Comparison of ENCODE assay signal across 17 cellular contexts in the genomic region with DNA sequence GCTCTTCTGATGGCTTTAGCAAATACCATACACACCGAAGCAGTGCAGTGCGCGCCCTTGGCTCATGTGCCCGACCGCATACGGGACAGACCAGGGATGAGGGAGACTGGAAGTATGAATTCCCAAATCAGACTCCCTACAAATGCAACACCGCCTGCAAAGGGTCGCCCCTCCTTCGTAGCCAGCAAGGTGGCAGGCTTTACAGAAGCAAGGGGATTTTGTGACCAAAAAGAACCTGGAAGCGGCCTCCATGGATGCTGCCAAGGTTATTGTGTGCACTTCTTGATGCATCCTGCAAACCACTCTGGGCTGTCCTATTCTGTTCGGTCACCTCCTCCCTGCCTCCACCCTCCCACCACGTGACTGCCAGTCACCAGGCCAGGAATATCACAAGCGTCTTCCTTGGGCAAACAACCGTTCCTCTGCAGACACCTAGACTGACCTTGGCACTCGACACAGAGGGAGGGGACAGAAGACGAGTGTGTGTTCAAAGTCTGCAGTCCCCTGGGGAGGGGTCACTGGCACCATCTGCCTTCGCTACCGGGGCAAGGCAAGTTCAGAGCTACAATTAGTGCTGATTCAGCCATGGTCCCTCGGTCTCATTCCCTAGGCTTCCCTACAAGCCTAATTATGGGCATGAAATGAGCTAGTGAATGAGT.
DNase-seq lines count a peak whose midpoint lies in the region; ATAC-seq, FAIRE-seq and TF ChIP-seq lines count a peak whose summit lies in the region.
"Had no signal": no experiment of that assay in that cellular context is flagged by ENCODE, and none has a peak within 500 bp of the region (broad histone marks: within the 10 kb centered on the region; RNA-seq: fewer than 3 reads in every experiment).

No MANE protein-coding gene starts in this region.

- ATAC-seq in K562 (no peak), GM21360 (IDR thresholded peaks at IDR 0.05; ENCODE audit: unreplicated experiment) (no peak)
- ATAC-seq: SK-N-SH treated with all-trans-retinoic acid at 6 μM for 48 hours; stimulated activated naive CD8-positive, alpha-beta T cell treated with anti-CD3 and anti-CD28 coated beads, Interleukin-15, Interleukin-2, amounts not matched to agents 100 U/mL and 50 U/mL, for 24 hours had no signal

- TF ChIP-seq CTCF in K562 (IDR thresholded peaks at IDR 0.05 in 2 of 3, conservative IDR thresholded peaks at IDR 0.05 in 1 of 3; ENCODE audit: insufficient read depth in 2 of 3, low read depth in 1 of 3, low read length in 3 of 3) = no peak
- no peak for TF ChIP-seq CTCF in uterus (IDR thresholded peaks at IDR 0.05)

- no peaks in the 10 kb centered on the region for H3K79me2 ChIP-seq in K562 (ENCODE audit: control insufficient read depth, insufficient read depth, low read length)

- H3K36me3 ChIP-seq in K562 (ENCODE audit: control insufficient read depth, insufficient read depth, low read length) = no peaks in the 10 kb centered on the region
- no peaks in the 10 kb centered on the region for H3K36me3 ChIP-seq in mucosa of rectum (ENCODE audit: control insufficient read depth in 2 of 2, insufficient read depth in 2 of 2, low read length in 2 of 2)
- H3K36me3 ChIP-seq in uterus = no peaks in the 10 kb centered on the region
- H3K36me3 ChIP-seq: cardiac muscle cell, prostate gland had no signal

- CTCF ChIA-PET in K562 (lab: Yijun Ruan, JAX; ENCODE audit: low intra/inter-chr PET ratio) = no interaction called here

- TF ChIP-seq POLR2A in K562 (conservative IDR thresholded peaks at IDR 0.05) (no peak), uterus (IDR thresholded peaks at IDR 0.05) (no peak)

- BruUV-seq in K562 (replicated peaks; lab: Mats Ljungman, UMichigan) = no TSS peak

- no peak for FAIRE-seq in K562 (lab: Jason Lieb, UNC)
- FAIRE-seq: endothelial cell of umbilical vein, GM19239 had no signal

- DNase-seq in DMS53 treated with DMSO at 0.1 percent for 48 hours (lab: John Stamatoyannopoulos, UW; ENCODE audit: unreplicated experiment) (peak; percentile 87), NCI-H2029 (lab: John Stamatoyannopoulos, UW) (peak; percentile 91), K562 (ENCODE audit: extremely low read depth in 1 of 4, low spot score in 3 of 4) (no peak), ACHN (no peak), uterus (no peak)
- DNase-seq: activated CD4-positive, alpha-beta T cell treated with anti-CD3 and anti-CD28 coated beads for 48 hours; activated effector memory CD4-positive, alpha-beta T cell treated with anti-CD3 and anti-CD28 coated beads, Interleukin-2, amount 50 U/mL, for 16 hours; midbrain; NCI-H2081 treated with DMSO at 0.1 percent for 48 hours; stimulated activated naive CD8-positive, alpha-beta T cell treated with anti-CD3 and anti-CD28 coated beads, Interleukin-15, Interleukin-2, amounts not matched to agents 100 U/mL and 50 U/mL, for 24 hours had no signal

- no peaks in the 10 kb centered on the region; a peak in 1 of 5 replicates for H3K4me1 ChIP-seq in K562 (replicated peaks in 1 of 2; ENCODE audit: control insufficient read depth in 2 of 2, insufficient read depth in 2 of 2, low read length in 2 of 2)
- H3K4me1 ChIP-seq in mucosa of rectum (ENCODE audit: control insufficient read depth in 2 of 2, insufficient read depth in 2 of 2, low read length in 2 of 2) = peaks cover 19 to 39% of the 10 kb centered on the region in 2 donors
- no peaks in the 10 kb centered on the region for H3K4me1 ChIP-seq in uterus
- H3K4me1 ChIP-seq: prostate gland had no signal

- H3K27me3 ChIP-seq in K562 (ENCODE audit: control insufficient read depth in 2 of 2, insufficient read depth in 2 of 2, low read length in 2 of 2) (peaks cover 16 to 34% of the 10 kb centered on the region in 2 experiments), mucosa of rectum (ENCODE audit: control insufficient read depth in 2 of 2, insufficient read depth in 2 of 2, low read length in 2 of 2) (no peaks in the 10 kb centered on the region), uterus (no peaks in the 10 kb centered on the region)
- H3K27me3 ChIP-seq: cardiac muscle cell had no signal

- H3K27ac ChIP-seq in K562 (ENCODE audit: extremely low read depth, low read depth, low read length) (no peak overlapping the region), mucosa of rectum (ENCODE audit: low read depth in 2 of 2, low read length in 2 of 2) (peak overlapping the region; percentile 84 to 85), uterus (no peak overlapping the region)
- H3K27ac ChIP-seq: cardiac muscle cell, prostate gland had no signal

- H3K9me3 ChIP-seq in K562 (replicated peaks; ENCODE audit: control insufficient read depth, insufficient read depth, low read depth, low read length) (no peaks in the 10 kb centered on the region), mucosa of rectum (ENCODE audit: control insufficient read depth in 2 of 2, low read length in 2 of 2) (no peaks in the 10 kb centered on the region), uterus (no peaks in the 10 kb centered on the region)
- H3K9me3 ChIP-seq: prostate gland had no signal

- intact Hi-C loops in K562 (cut with micrococcal nuclease) = no loop called here
- intact Hi-C loops in uterus (cut with DNase I; ENCODE audit: low total_unique reads) = no loop called here

- H3K4me2 ChIP-seq in K562 (ENCODE audit: insufficient read depth, low read length) = no peak overlapping the region

- TF ChIP-seq EP300 in K562 (IDR thresholded peaks at IDR 0.05; ENCODE audit: low read length) = no peak

- no peaks in the 10 kb centered on the region; the same call in 1 of the 2 replicates for H4K20me1 ChIP-seq in K562 (replicated peaks; ENCODE audit: control insufficient read depth, insufficient read depth, low read length)

- no peaks in the 10 kb centered on the region for H3K9me1 ChIP-seq in K562 (ENCODE audit: control insufficient read depth, insufficient read depth, low read length)

- no peak overlapping the region for H2AFZ ChIP-seq in K562 (ENCODE audit: low read depth, low read length)

- no peak for TF ChIP-seq RAD21 in K562 (CRISPR knock-in tag; conservative IDR thresholded peaks at IDR 0.05 in 1 of 2, IDR thresholded peaks at IDR 0.05 in 1 of 2)

- in situ Hi-C loops in K562 (cut with MboI) = no loop called here
- in situ Hi-C loops in ACHN (cut with HindIII; ENCODE audit: low pct_ligation_motif_present, low pct_unique_long_range_greater_than_20kb, low sequenced_read_pairs) = no loop called here

- no peak overlapping the region for H3K9ac ChIP-seq in K562 (ENCODE audit: insufficient read depth in 1 of 2, low read depth in 2 of 2, low read length in 2 of 2)
- H3K9ac ChIP-seq in mucosa of rectum (ENCODE audit: low read depth in 1 of 2, low read length in 2 of 2) = peak overlapping the region; percentile 49 to 61

- 4% methylated on average over 19 of the region's 19 CpGs for WGBS in K562 (ENCODE audit: insufficient coverage, low coverage, missing lambda C conversion rate)

- no peak overlapping the region for H3K4me3 ChIP-seq in K562
- no peak overlapping the region for H3K4me3 ChIP-seq in mucosa of rectum (ENCODE audit: low read length in 2 of 2)
- no peak overlapping the region for H3K4me3 ChIP-seq in uterus
- H3K4me3 ChIP-seq: cardiac muscle cell, prostate gland had no signal

- POLR2A ChIA-PET in K562 (lab: Yijun Ruan, JAX) = interaction anchor here (0.6 kb wide), 1 partner anchor 669 kb away, joined by 4 read pairs; no protein-coding TSS in a partner anchor

TF ChIP-seq in K562, 482 proteins besides CTCF, POLR2A, EP300 and RAD21:
- no peak for TF ChIP-seq KDM2B (CRISPR knock-in tag; IDR thresholded peaks at IDR 0.05)
- TF ChIP-seq RAD51 (IDR thresholded peaks at IDR 0.05; ENCODE audit: borderline replicate concordance, low read depth) = 0 out of 2 replicates have a peak, but pooled peaks have one; percentile 38
- TF ChIP-seq USF2 (CRISPR knock-in tag; IDR thresholded peaks at IDR 0.05) = peak; percentile 47; the same call in 1 of the 2 replicates
- TF ChIP-seq TFE3 (CRISPR knock-in tag; IDR thresholded peaks at IDR 0.05) = peak; percentile 57
- no peak for TF ChIP-seq MAZ (CRISPR knock-in tag; conservative IDR thresholded peaks at IDR 0.05 in 1 of 2, IDR thresholded peaks at IDR 0.05 in 1 of 2)
- TF ChIP-seq, protein P1, sequence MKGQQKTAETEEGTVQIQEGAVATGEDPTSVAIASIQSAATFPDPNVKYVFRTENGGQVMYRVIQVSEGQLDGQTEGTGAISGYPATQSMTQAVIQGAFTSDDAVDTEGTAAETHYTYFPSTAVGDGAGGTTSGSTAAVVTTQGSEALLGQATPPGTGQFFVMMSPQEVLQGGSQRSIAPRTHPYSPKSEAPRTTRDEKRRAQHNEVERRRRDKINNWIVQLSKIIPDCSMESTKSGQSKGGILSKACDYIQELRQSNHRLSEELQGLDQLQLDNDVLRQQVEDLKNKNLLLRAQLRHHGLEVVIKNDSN (CRISPR knock-in tag; IDR thresholded peaks at IDR 0.05) = 0 out of 2 replicates have a peak, but pooled peaks have one; percentile 33
- peak; percentile 10; the same call in 1 of the 2 replicates for TF ChIP-seq C11orf30 (IDR thresholded peaks at IDR 0.05; ENCODE audit: low read depth)

Comparison
In these comparisons a context has a peak if more than half of its experiments do, and no peak if none do; other contexts are left out.
1. DNase-seq: peak in DMS53 treated with DMSO at 0.1 percent for 48 hours (single experiment) and NCI-H2029 (single experiment); none in K562 (0 of 4), ACHN (single experiment) and uterus (0 of 2).
2. H3K27ac ChIP-seq: peak in mucosa of rectum (2 of 2); none in K562 (single experiment) and uterus (0 of 2).
3. H3K9ac ChIP-seq: peak in mucosa of rectum (2 of 2); none in K562 (0 of 2).